2 cellular contexts compared by ENCODE assay signal in genomic region chr10:19815036-19815435, GRCh38.
TF ChIP-seq lines count a peak whose summit lies in the region.

No MANE protein-coding gene starts in this region.

TF ChIP-seq in HEK293, 187 proteins besides CTCF, POLR2A, EP300 and RAD21:
- TF ChIP-seq ZBTB11 (tag by site-specific recombination; conservative IDR thresholded peaks at IDR 0.05; ENCODE audit: low read depth) = no peak
- TF ChIP-seq ZNF639 (tag by site-specific recombination; IDR thresholded peaks at IDR 0.05) = no peak
- TF ChIP-seq ZNF701 (tag by site-specific recombination; IDR thresholded peaks at IDR 0.05) = no peak
- no peak for TF ChIP-seq ZNF221 (tag by site-specific recombination; IDR thresholded peaks at IDR 0.05; ENCODE audit: borderline replicate concordance)
- TF ChIP-seq ZNF514 (tag by site-specific recombination; IDR thresholded peaks at IDR 0.05) = no peak
- no peak for TF ChIP-seq ZNF596 (tag by site-specific recombination; IDR thresholded peaks at IDR 0.05)
- TF ChIP-seq GLI2 (tag by site-specific recombination; IDR thresholded peaks at IDR 0.05; ENCODE audit: borderline replicate concordance, low read depth) = no peak
- no peak for TF ChIP-seq KLF7 (tag by site-specific recombination; IDR thresholded peaks at IDR 0.05; ENCODE audit: borderline replicate concordance)
- TF ChIP-seq ZBTB6 (tag by site-specific recombination; IDR thresholded peaks at IDR 0.05) = no peak
TF ChIP-seq in HEK293: peak in this region for 0.

TF ChIP-seq in liver, 16 proteins besides CTCF, POLR2A, EP300 and RAD21 (continued from another document):
- no peak for TF ChIP-seq REST (IDR thresholded peaks at IDR 0.05)
- no peak for TF ChIP-seq MAX (IDR thresholded peaks at IDR 0.05)
- no peak for TF ChIP-seq EGR1 (IDR thresholded peaks at IDR 0.05; ENCODE audit: low read depth in 2 of 2)
- TF ChIP-seq TAF1 (conservative IDR thresholded peaks at IDR 0.05) = no peak
- TF ChIP-seq, protein P1, sequence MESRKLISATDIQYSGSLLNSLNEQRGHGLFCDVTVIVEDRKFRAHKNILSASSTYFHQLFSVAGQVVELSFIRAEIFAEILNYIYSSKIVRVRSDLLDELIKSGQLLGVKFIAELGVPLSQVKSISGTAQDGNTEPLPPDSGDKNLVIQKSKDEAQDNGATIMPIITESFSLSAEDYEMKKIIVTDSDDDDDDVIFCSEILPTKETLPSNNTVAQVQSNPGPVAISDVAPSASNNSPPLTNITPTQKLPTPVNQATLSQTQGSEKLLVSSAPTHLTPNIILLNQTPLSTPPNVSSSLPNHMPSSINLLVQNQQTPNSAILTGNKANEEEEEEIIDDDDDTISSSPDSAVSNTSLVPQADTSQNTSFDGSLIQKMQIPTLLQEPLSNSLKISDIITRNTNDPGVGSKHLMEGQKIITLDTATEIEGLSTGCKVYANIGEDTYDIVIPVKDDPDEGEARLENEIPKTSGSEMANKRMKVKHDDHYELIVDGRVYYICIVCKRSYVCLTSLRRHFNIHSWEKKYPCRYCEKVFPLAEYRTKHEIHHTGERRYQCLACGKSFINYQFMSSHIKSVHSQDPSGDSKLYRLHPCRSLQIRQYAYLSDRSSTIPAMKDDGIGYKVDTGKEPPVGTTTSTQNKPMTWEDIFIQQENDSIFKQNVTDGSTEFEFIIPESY (IDR thresholded peaks at IDR 0.05) = no peak
- no peak for TF ChIP-seq RXRA (IDR thresholded peaks at IDR 0.05)
- TF ChIP-seq GABPA (IDR thresholded peaks at IDR 0.05 in 1 of 2, conservative IDR thresholded peaks at IDR 0.05 in 1 of 2) = no peak
- no peak for TF ChIP-seq FOXA2 (IDR thresholded peaks at IDR 0.05)
- TF ChIP-seq, protein P2, sequence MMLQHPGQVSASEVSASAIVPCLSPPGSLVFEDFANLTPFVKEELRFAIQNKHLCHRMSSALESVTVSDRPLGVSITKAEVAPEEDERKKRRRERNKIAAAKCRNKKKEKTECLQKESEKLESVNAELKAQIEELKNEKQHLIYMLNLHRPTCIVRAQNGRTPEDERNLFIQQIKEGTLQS (IDR thresholded peaks at IDR 0.05) = no peak
- TF ChIP-seq HNF4G (IDR thresholded peaks at IDR 0.05) = no peak
- no peak for TF ChIP-seq FOXA1 (IDR thresholded peaks at IDR 0.05)
- no peak for TF ChIP-seq SP1 (IDR thresholded peaks at IDR 0.05)
